8 cellular contexts compared by ENCODE assay signal in the genomic region with DNA sequence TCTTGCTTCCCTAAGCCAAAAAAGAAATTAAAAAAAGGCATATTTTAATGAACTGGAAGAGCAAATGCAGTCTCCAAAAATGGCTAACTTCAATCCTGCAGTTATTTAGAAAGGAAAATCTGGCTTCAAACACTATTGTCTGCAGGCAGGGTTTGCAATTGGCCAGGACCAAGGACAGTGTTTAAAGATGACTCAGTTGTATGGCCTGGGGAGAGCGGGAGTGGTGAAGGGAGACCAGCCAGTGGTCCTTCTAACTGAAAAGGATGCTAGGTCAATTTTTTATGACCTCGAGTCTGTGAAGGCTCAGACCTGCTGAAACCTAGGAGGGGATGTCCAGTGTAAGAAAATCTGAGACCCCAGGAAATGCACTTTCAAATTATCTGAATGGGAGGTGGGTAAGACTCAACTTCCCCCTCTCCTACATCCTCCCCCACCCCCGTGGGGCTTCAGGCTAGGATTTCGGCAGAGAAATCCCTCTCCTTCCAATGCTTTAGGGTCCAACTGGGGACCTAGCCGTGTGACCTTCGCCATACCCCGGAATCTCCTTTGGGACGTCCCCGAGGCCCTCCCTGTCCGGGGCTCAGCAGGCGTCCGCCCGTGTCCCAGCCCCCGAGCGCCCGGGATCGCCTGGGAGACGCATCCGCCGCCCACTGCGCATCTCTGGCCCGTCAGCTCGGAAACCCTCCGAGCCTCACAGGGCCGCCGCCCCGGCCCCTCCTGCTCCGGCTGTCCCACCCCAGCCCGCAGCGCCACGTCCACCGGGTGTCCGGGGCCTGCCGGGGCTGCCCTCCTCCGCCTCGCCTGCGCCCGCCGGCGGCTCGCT. TPM values are rescaled to one million over a fixed set of nuclear protein-coding genes. Genes with fewer than 3 reads are reported as not detected.
A peak's percentile ranks its signal among the peaks of the same experiment; 100 is the strongest.
DNase-seq lines count a peak whose midpoint lies in the region; ATAC-seq and TF ChIP-seq lines count a peak whose summit lies in the region.

No MANE protein-coding gene starts in this region.

- no peaks in the 10 kb centered on the region for H3K36me3 Mint-ChIP-seq in activated CD4-positive, alpha-beta memory T cell treated with anti-CD3 and anti-CD28 coated beads for 36 hours

- no peak overlapping the region for H3K4ac ChIP-seq in IMR-90 (ENCODE audit: low read depth, low read length)

- no peaks in the 10 kb centered on the region for H3K9me1 ChIP-seq in IMR-90 (ENCODE audit: insufficient read depth, low read length)

- ATAC-seq in GM21447 (IDR thresholded peaks at IDR 0.05; ENCODE audit: unreplicated experiment) (peak; percentile 36), IMR-90 (ENCODE audit: low read depth) (peak; percentile 70), gastroesophageal sphincter (peak; percentile 76), omental fat pad (ENCODE audit: low FRiP score) (peak; percentile 52)

- no peak overlapping the region for H3K9ac ChIP-seq in IMR-90 (ENCODE audit: low read depth, low read length)

- no peak overlapping the region for H3K27ac Mint-ChIP-seq in activated CD4-positive, alpha-beta memory T cell treated with anti-CD3 and anti-CD28 coated beads for 36 hours

- no peak overlapping the region for H2AK9ac ChIP-seq in IMR-90 (replicated peaks; ENCODE audit: low read depth, low read length, poor library complexity)

- H3K36me3 ChIP-seq in IMR-90 (ENCODE audit: control insufficient read depth, insufficient read depth, low read length) (no peaks in the 10 kb centered on the region), gastroesophageal sphincter (no peaks in the 10 kb centered on the region)

- POLR2A ChIA-PET in IMR-90 (lab: Charles Lee; ENCODE audit: unreplicated experiment) = no interaction called here
- POLR2A ChIA-PET in activated CD4-positive, alpha-beta memory T cell treated with anti-CD3 and anti-CD28 coated beads for 36 hours (lab: Charles Lee) = no interaction called here

- H3K4me2 ChIP-seq in IMR-90 (ENCODE audit: low read depth, low read length) = peak overlapping the region; percentile 61; the same call in 1 of the 2 replicates

- no peaks in the 10 kb centered on the region for H4K20me1 ChIP-seq in IMR-90 (ENCODE audit: insufficient read depth, low read length)

- no peak overlapping the region for H4K5ac ChIP-seq in IMR-90 (ENCODE audit: low read depth, low read length)

- peak; percentile 54 for DNase-seq in NCI-H1092 (lab: John Stamatoyannopoulos, UW)
- no peak for DNase-seq in NCI-H1092 treated with DMSO at 0.1 percent for 48 hours (lab: John Stamatoyannopoulos, UW)
- peak; percentile 24 for DNase-seq in IMR-90
- no peak for DNase-seq in activated CD4-positive, alpha-beta memory T cell treated with anti-CD3 and anti-CD28 coated beads for 36 hours
- no peak for DNase-seq in omental fat pad (ENCODE audit: low spot score)
- DNase-seq in GDM1 (lab: John Stamatoyannopoulos, UW) = no peak

- WGBS in IMR-90 (ENCODE audit: extremely low coverage in 2 of 2, insufficient read length in 1 of 2), 2 experiments = 0% methylated on average over 7 of the region's 41 CpGs; no CpG with 5 or more reads in 1 of the 2 experiments
- WGBS in gastroesophageal sphincter (ENCODE audit: low coverage in 1 of 2), 2 donors = 0% methylated on average over 1 to 2 of the region's 41 CpGs

- no peak overlapping the region for H2BK15ac ChIP-seq in IMR-90 (ENCODE audit: low read depth, low read length)

- peak overlapping the region; percentile 71 for H3K4me3 Mint-ChIP-seq in activated CD4-positive, alpha-beta memory T cell treated with anti-CD3 and anti-CD28 coated beads for 36 hours

- H3K23ac ChIP-seq in IMR-90 (ENCODE audit: low read depth, low read length) = no peak overlapping the region

- no peak for TF ChIP-seq EP300 in gastroesophageal sphincter (IDR thresholded peaks at IDR 0.05)

- H3K4me3 ChIP-seq in IMR-90 (ENCODE audit: insufficient read depth, low read depth, low read length) (no peak overlapping the region; the same call in 1 of the 2 replicates), gastroesophageal sphincter (peak overlapping the region; percentile 29 to 75)

- H3K27ac ChIP-seq in IMR-90 (ENCODE audit: insufficient read depth, low read length) (no peak overlapping the region), gastroesophageal sphincter (peak overlapping the region in 3 of 4 donors; percentile 65 to 80 (median 74))

- no peak overlapping the region for H3K56ac ChIP-seq in IMR-90 (ENCODE audit: extremely low read depth, insufficient read depth, low read length)

- no peaks in the 10 kb centered on the region for H3K9me3 ChIP-seq in IMR-90 (ENCODE audit: control insufficient read depth, insufficient read depth, low read length)
- no peaks in the 10 kb centered on the region for H3K9me3 ChIP-seq in gastroesophageal sphincter

- no peak overlapping the region for H2BK5ac ChIP-seq in IMR-90 (ENCODE audit: low read depth, low read length, poor library complexity, severe bottlenecking)

- H3K4me1 ChIP-seq in IMR-90 (ENCODE audit: control insufficient read depth, insufficient read depth, low read length) = peaks cover 2% of the 10 kb centered on the region; the same call in 1 of the 2 replicates
- H3K4me1 ChIP-seq in gastroesophageal sphincter = peaks cover 0 to 20% (median 0%) of the 10 kb centered on the region in 3 donors

- H3K27me3 Mint-ChIP-seq in activated CD4-positive, alpha-beta memory T cell treated with anti-CD3 and anti-CD28 coated beads for 36 hours = peaks cover 29% of the 10 kb centered on the region

- no peak for TF ChIP-seq POLR2A in IMR-90 (IDR thresholded peaks at IDR 0.05; ENCODE audit: low read depth, low read length)
- TF ChIP-seq POLR2A in gastroesophageal sphincter (IDR thresholded peaks at IDR 0.05) = no peak

- H2AFZ ChIP-seq in IMR-90 (replicated peaks; ENCODE audit: low read length, poor library complexity) = peak overlapping the region; percentile 69

- no peaks in the 10 kb centered on the region for H3K9me3 Mint-ChIP-seq in activated CD4-positive, alpha-beta memory T cell treated with anti-CD3 and anti-CD28 coated beads for 36 hours

- H3K79me1 ChIP-seq in IMR-90 (ENCODE audit: low read depth in 1 of 2, low read length in 2 of 2) = no peaks in the 10 kb centered on the region

- H2BK120ac ChIP-seq in IMR-90 (ENCODE audit: low read depth, low read length) = no peak overlapping the region

- H2BK20ac ChIP-seq in IMR-90 (ENCODE audit: low read depth, low read length) = no peak overlapping the region

- no peak overlapping the region for H4K8ac ChIP-seq in IMR-90 (ENCODE audit: low read depth in 2 of 2, low read length in 2 of 2)

- BruUV-seq in IMR-90 (replicated peaks; lab: Mats Ljungman, UMichigan) = no TSS peak

- dilution Hi-C loops in IMR-90 (cut with HindIII; ENCODE audit: low sequenced_read_pairs, unreplicated experiment) = no loop called here

- no peak overlapping the region for H2AK5ac ChIP-seq in IMR-90 (ENCODE audit: low read depth, low read length)

- TF ChIP-seq CTCF in IMR-90 (conservative IDR thresholded peaks at IDR 0.05; ENCODE audit: low read depth, low read length) (no peak), gastroesophageal sphincter (IDR thresholded peaks at IDR 0.05) (peak in 1 of 4 experiments; percentile 6), omental fat pad (IDR thresholded peaks at IDR 0.05) (no peak)

- no peak overlapping the region for H3K14ac ChIP-seq in IMR-90 (replicated peaks; ENCODE audit: low read depth, low read length)

- CTCF ChIA-PET in IMR-90 (lab: Yijun Ruan, JAX) = no interaction called here
- CTCF ChIA-PET in activated CD4-positive, alpha-beta memory T cell treated with anti-CD3 and anti-CD28 coated beads for 36 hours (lab: Charles Lee) = no interaction called here

- intact Hi-C loops in IMR-90 (cut with micrococcal nuclease) = no loop called here
- intact Hi-C loops in activated CD4-positive, alpha-beta memory T cell treated with anti-CD3 and anti-CD28 coated beads for 36 hours (cut with micrococcal nuclease) = no loop called here

- peaks cover 7% of the 10 kb centered on the region for H3K4me1 Mint-ChIP-seq in activated CD4-positive, alpha-beta memory T cell treated with anti-CD3 and anti-CD28 coated beads for 36 hours (ENCODE audit: low read depth)

- H3K27me3 ChIP-seq in IMR-90 (ENCODE audit: control insufficient read depth, insufficient read depth, low read length) (peaks cover 15% of the 10 kb centered on the region), gastroesophageal sphincter (no peaks in the 10 kb centered on the region)

- no peak for TF ChIP-seq RAD21 in IMR-90 (IDR thresholded peaks at IDR 0.05; ENCODE audit: low read length)

- no peak overlapping the region for H3K18ac ChIP-seq in IMR-90 (ENCODE audit: low read depth, low read length)

- no peak overlapping the region for H4K91ac ChIP-seq in IMR-90 (ENCODE audit: insufficient read depth, low read depth, low read length)

- in situ Hi-C loops in IMR-90 (cut with MboI; ENCODE audit: low sequenced_read_pairs) = no loop called here

TF ChIP-seq in IMR-90, 13 proteins besides CTCF, POLR2A, EP300 and RAD21:
- TF ChIP-seq MAZ (IDR thresholded peaks at IDR 0.05; ENCODE audit: borderline replicate concordance, low read depth, low read length) (no peak), FOS (IDR thresholded peaks at IDR 0.05; ENCODE audit: low read depth, low read length) (peak; percentile 32; the same call in 1 of the 2 replicates)

RNA-seq across cellular contexts. Expression of gene RIMKLA, which starts 0.6 kb away (rescaled TPM):
- total RNA-seq in IMR-90 (2012; rRNA removed) = not detected in 2 replicates
- not detected in 2 replicates for polyA plus RNA-seq in IMR-90 (2012; rRNA removed)
- polyA plus RNA-seq in IMR-90 (2012; cell fraction: cytosol; rRNA removed) = 0.03 TPM in 1 of 2 replicates, not detected in the other
- polyA plus RNA-seq in IMR-90 (2012; cell fraction: nucleus; rRNA removed; ENCODE audit: low replicate concordance) = not detected in 2 replicates
- 1 to 10 TPM; 3.0 to 3.2 TPM for total RNA-seq in activated CD4-positive, alpha-beta memory T cell treated with anti-CD3 and anti-CD28 coated beads for 36 hours
- 1 to 10 TPM; 2.9 to 7.0 (median 4.0) TPM for total RNA-seq in gastroesophageal sphincter
- under 1 TPM; 0.12 to 0.38 (median 0.25) TPM for total RNA-seq in omental fat pad

RNA-seq across cellular contexts. Expression of gene FOXJ3, which starts 45.0 kb away (rescaled TPM):
- total RNA-seq in IMR-90 (2012; rRNA removed) (28.1 and 30.5 TPM in 2 replicates), gastroesophageal sphincter (10 to 100 TPM; 36.3 to 57.1 (median 41.4) TPM), omental fat pad (10 to 100 TPM; 49.7 to 83.5 (median 56.1) TPM)
- 16.6 and 16.7 TPM in 2 replicates for polyA plus RNA-seq in IMR-90 (2012; rRNA removed)
- polyA plus RNA-seq in IMR-90 (2012; cell fraction: cytosol; rRNA removed) = 6.9 and 7.0 TPM in 2 replicates
- 21.5 and 62.8 TPM in 2 replicates for polyA plus RNA-seq in IMR-90 (2012; cell fraction: nucleus; rRNA removed; ENCODE audit: low replicate concordance)
- 10 to 100 TPM; 37.3 to 40.8 TPM for total RNA-seq in activated CD4-positive, alpha-beta memory T cell treated with anti-CD3 and anti-CD28 coated beads for 36 hours

Comparison
In these comparisons a context has a peak if more than half of its experiments do, and no peak if none do; other contexts are left out.
1. DNase-seq: peak in NCI-H1092 (single experiment) and IMR-90 (single experiment); none in NCI-H1092 treated with DMSO at 0.1 percent for 48 hours (single experiment), activated CD4-positive, alpha-beta memory T cell treated with anti-CD3 and anti-CD28 coated beads for 36 hours (single experiment), omental fat pad (single experiment) and GDM1 (single experiment).
2. Peak in every context shown above with its lines, with median percentiles within 50 percentile points of each other: ATAC-seq.